In genomic region chr4:55398966-55399365, GRCh38 we compare ENCODE assay signal across 7 cellular contexts. TPM values are rescaled to one million over a fixed set of nuclear protein-coding genes. Genes with fewer than 3 reads are reported as not detected.
DNase-seq lines count a peak whose midpoint lies in the region; FAIRE-seq and TF ChIP-seq lines count a peak whose summit lies in the region.

No MANE protein-coding gene starts in this region.

- no peaks in the 10 kb centered on the region for H3K27me3 ChIP-seq in HAP-1 (ENCODE audit: low read depth)
- no peaks in the 10 kb centered on the region for H3K27me3 ChIP-seq in esophagus squamous epithelium

- no peak for TF ChIP-seq POLR2A in esophagus squamous epithelium (IDR thresholded peaks at IDR 0.05)

- peak overlapping the region; percentile 58 for H3K4me3 ChIP-seq in HAP-1
- peak overlapping the region; percentile 15 to 97 (median 85) for H3K4me3 ChIP-seq in esophagus squamous epithelium
- H3K4me3 ChIP-seq in skin epidermis = peak overlapping the region in 6 of 7 experiments; percentile 73 to 98 (median 92)

- H3K36me3 ChIP-seq in HAP-1 (replicated peaks) = peaks cover 24% of the 10 kb centered on the region
- peaks cover 0 to 29% (median 0%) of the 10 kb centered on the region in 3 donors for H3K36me3 ChIP-seq in esophagus squamous epithelium

- WGBS in esophagus squamous epithelium, 2 donors = 28 to 31% methylated on average over 3 of the region's 3 CpGs

- H3K27ac ChIP-seq in esophagus squamous epithelium = peak overlapping the region; percentile 74 to 100 (median 98)
- H3K27ac ChIP-seq in skin epidermis = peak overlapping the region in 14 of 21 experiments; percentile 91 to 100 (median 97)

- peaks cover 17% of the 10 kb centered on the region for H3K4me1 ChIP-seq in HAP-1
- H3K4me1 ChIP-seq in esophagus squamous epithelium = peaks cover 14 to 53% (median 23%) of the 10 kb centered on the region in 3 donors

- intact Hi-C loops in esophagus squamous epithelium (cut with DNase I) = loop anchor here (5.0 kb wide), 1 partner anchor 52 kb away; the partner anchor contains the start of gene SRD5A3

- no peaks in the 10 kb centered on the region for H3K9me3 ChIP-seq in HAP-1
- H3K9me3 ChIP-seq in esophagus squamous epithelium = no peaks in the 10 kb centered on the region

- FAIRE-seq in RCC 7860 (lab: Jason Lieb, UNC) (no peak), HTR-8/SVneo (lab: Jason Lieb, UNC) (no peak)

- in situ Hi-C loops in HAP-1 (cut with MboI; ENCODE audit: low sequenced_read_pairs) = no loop called here

- DNase-seq in HAP-1 (ENCODE audit: low spot score in 2 of 2) = no peak
- DNase-seq in RCC 7860 (ENCODE audit: low spot score) = peak; percentile 32
- DNase-seq in esophagus squamous epithelium (lab: John Stamatoyannopoulos, UW) = no peak
- DNase-seq in stimulated activated CD8-positive, alpha-beta memory T cell treated with anti-CD3 and anti-CD28 coated beads, Interleukin-4, amount 100 ng/mL, for 48 hours = no peak
- DNase-seq in SHP77 (lab: John Stamatoyannopoulos, UW) = no peak
- no peak for DNase-seq in HTR-8/SVneo (ENCODE audit: insufficient read length, low spot score)

- TF ChIP-seq CTCF in esophagus squamous epithelium (IDR thresholded peaks at IDR 0.05) = no peak

RNA-seq across cellular contexts. Expression of gene TMEM165, which starts 3.2 kb away (rescaled TPM):
- total RNA-seq in esophagus squamous epithelium = 100 to 1,000 TPM; 136 to 276 (median 179) TPM

RNA-seq across cellular contexts. Expression of gene SRD5A3, which starts 52.9 kb away (rescaled TPM):
- 10 to 100 TPM in 3 of 4 donors, 1 to 10 TPM in 1; 9.9 to 28.1 (median 18.4) TPM for total RNA-seq in esophagus squamous epithelium
